Comparison of ENCODE assay signal across 14 cellular contexts in the genomic region with DNA sequence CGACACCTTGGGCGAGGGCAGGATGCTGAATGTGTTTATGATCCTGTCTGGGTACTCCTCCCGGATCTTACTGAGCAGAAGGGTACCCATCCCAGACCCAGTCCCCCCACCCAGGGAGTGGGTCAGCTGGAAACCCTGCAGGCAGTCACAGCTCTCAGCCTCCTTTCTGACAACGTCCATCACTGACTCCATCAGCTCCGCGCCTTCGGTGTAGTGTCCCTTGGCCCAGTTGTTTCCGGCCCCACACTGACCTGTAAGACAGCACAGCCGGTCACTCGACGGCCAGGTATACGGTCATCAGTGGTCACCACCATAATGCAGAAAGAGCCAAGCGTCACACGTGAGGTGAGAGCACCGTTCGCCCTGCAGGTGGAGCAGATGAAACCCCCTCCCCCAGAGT. TPM values are rescaled to one million over a fixed set of nuclear protein-coding genes. Genes with fewer than 3 reads are reported as not detected.
DNase-seq lines count a peak whose midpoint lies in the region; ATAC-seq, FAIRE-seq and TF ChIP-seq lines count a peak whose summit lies in the region.
"Not testable (repeated sequence)": the region's sequence is repeated elsewhere in the genome, so short reads cannot be mapped to it uniquely, and the experiment has no call there.
"Had no signal": no experiment of that assay in that cellular context is flagged by ENCODE, and none has a peak within 500 bp of the region (broad histone marks: within the 10 kb centered on the region; RNA-seq: fewer than 3 reads in every experiment).

No MANE protein-coding gene starts in this region.

- not testable (repeated sequence) for H3K4me1 Mint-ChIP-seq in osteocyte (ENCODE audit: unreplicated experiment)

- H3K4me3 Mint-ChIP-seq in osteocyte (ENCODE audit: unreplicated experiment) = not testable (repeated sequence)

- H3K27me3 ChIP-seq in esophagus muscularis mucosa; lung (ENCODE audit: control insufficient read depth, insufficient read depth): not testable (repeated sequence)

- H3K4me3 ChIP-seq in esophagus muscularis mucosa; kidney (ENCODE audit: low read length in 2 of 2); lung: not testable (repeated sequence)

- H3K9ac ChIP-seq in kidney (ENCODE audit: low read length in 2 of 2) = not testable (repeated sequence)

- TF ChIP-seq CTCF in esophagus muscularis mucosa (IDR thresholded peaks at IDR 0.05); kidney (IDR thresholded peaks at IDR 0.05; ENCODE audit: borderline replicate concordance, extremely low read depth, insufficient read depth); lung (IDR thresholded peaks at IDR 0.05; ENCODE audit: control extremely low read depth, extremely low read depth); osteocyte (IDR thresholded peaks at IDR 0.05): not testable (repeated sequence)

- not testable (repeated sequence) for H3K27me3 Mint-ChIP-seq in osteocyte (ENCODE audit: unreplicated experiment)

- not testable (repeated sequence) for ATAC-seq in lung (ENCODE audit: insufficient read depth, low FRiP score)

- FAIRE-seq in kidney (lab: Jason Lieb, UNC) = not testable (repeated sequence)

- H3K9me3 Mint-ChIP-seq in osteocyte (ENCODE audit: unreplicated experiment) = not testable (repeated sequence)

- not testable (repeated sequence) for TF ChIP-seq POLR2A in esophagus muscularis mucosa (IDR thresholded peaks at IDR 0.05; ENCODE audit: low read depth)

- H3K36me3 ChIP-seq in esophagus muscularis mucosa; kidney (ENCODE audit: control insufficient read depth in 1 of 2, insufficient read depth in 2 of 2, low read length in 2 of 2); lung (ENCODE audit: control insufficient read depth in 2 of 2, insufficient read depth in 2 of 2, low read length in 2 of 2): not testable (repeated sequence)

- intact Hi-C loops in esophagus muscularis mucosa (cut with DNase I); kidney (cut with DNase I): not testable (repeated sequence)

- H3K4me1 ChIP-seq in esophagus muscularis mucosa; kidney (ENCODE audit: control insufficient read depth in 1 of 2, insufficient read depth in 1 of 2, low read depth in 1 of 2, low read length in 2 of 2); lung (ENCODE audit: control insufficient read depth in 2 of 2, insufficient read depth in 2 of 2, low read length in 2 of 2): not testable (repeated sequence)

- DNase-seq in esophagus muscularis mucosa (ENCODE audit: extremely low spot score) (peak; percentile 7), kidney (peak; percentile 28), lung (ENCODE audit: low spot score) (peak; percentile 6), osteocyte (ENCODE audit: extremely low spot score, unreplicated experiment) (peak; percentile 78)

- not testable (repeated sequence) for H3K27ac Mint-ChIP-seq in osteocyte (ENCODE audit: unreplicated experiment)

- H3K36me3 Mint-ChIP-seq in osteocyte (ENCODE audit: unreplicated experiment) = not testable (repeated sequence)

- TF ChIP-seq EP300 in esophagus muscularis mucosa (IDR thresholded peaks at IDR 0.05) = not testable (repeated sequence)

- H3K27ac ChIP-seq in esophagus muscularis mucosa (replicated peaks in 1 of 4); kidney (ENCODE audit: low read depth in 2 of 2, low read length in 2 of 2); lung (ENCODE audit: low read depth in 1 of 2, low read length in 1 of 2): not testable (repeated sequence)

- 80% methylated on average over 14 of the region's 16 CpGs for WGBS in esophagus muscularis mucosa
- 84 to 91% methylated on average over 12 to 14 of the region's 16 CpGs for WGBS in lung, 2 donors

- H3K9me3 ChIP-seq in esophagus muscularis mucosa; kidney (ENCODE audit: control insufficient read depth in 1 of 2, low read length in 2 of 2); lung (ENCODE audit: control insufficient read depth in 2 of 2, insufficient read depth in 1 of 2, low read length in 1 of 2): not testable (repeated sequence)

RNA-seq across cellular contexts. Expression of a gene that starts 1.2 kb away (rescaled TPM):
- total RNA-seq in esophagus muscularis mucosa = not detected
- total RNA-seq in kidney = not detected
- polyA plus RNA-seq in kidney (ENCODE audit: insufficient read depth, low read depth, low replicate concordance) = not detected
- under 1 TPM in 1 of 2 donors, not detected in 1; 0.15 TPM for total RNA-seq in lung
- polyA plus RNA-seq in lung = under 1 TPM in 1 of 2 donors, not detected in 1; 0.27 TPM
- not detected in 2 replicates for total RNA-seq in osteocyte
- total RNA-seq: A172; Caco-2; Calu3; CD4-positive, alpha-beta memory T cell; CD4-positive, alpha-beta T cell; CD4-positive, CD25-positive, alpha-beta regulatory T cell; CD8-positive, alpha-beta memory T cell; CD8-positive, alpha-beta T cell; Daoy had no signal
- polyA plus RNA-seq: AG04450; CD4-positive, alpha-beta memory T cell; CD4-positive, CD25-positive, alpha-beta regulatory T cell; CD8-positive, alpha-beta memory T cell had no signal

Comparison
In these comparisons a context has a peak if more than half of its experiments do, and no peak if none do; other contexts are left out.
1. DNase-seq: peak in every context shown above with its lines; median percentile 78 in osteocyte; 28 in kidney; 7 in esophagus muscularis mucosa; 6 in lung.